Comparison of ENCODE assay signal across 8 cellular contexts in genomic region chr14:23320584-23321571, GRCh38. TPM values are rescaled to one million over a fixed set of nuclear protein-coding genes. Genes with fewer than 3 reads are reported as not detected.
DNase-seq lines count a peak whose midpoint lies in the region; ATAC-seq, FAIRE-seq and TF ChIP-seq lines count a peak whose summit lies in the region.

Gene PABPN1 (plus strand): TSS chr14:23321457. CDS start chr14:23321470, 13 bp downstream.

- CTCF ChIA-PET in AG04449 (lab: Yijun Ruan, JAX), result interaction anchor here (0.6 to 18.0 kb wide), 19 partner anchors 8 to 252 kb away, joined by 3 to 303 read pairs (median 4); partner anchors contain the start of gene CMTM5

- no peak for FAIRE-seq in bronchial epithelial cell (lab: Jason Lieb, UNC)

- H3K4me3 ChIP-seq in AG04449 (ENCODE audit: low read depth, low read length) (peak within 1 kb of the TSS; percentile 82), WI38 (ENCODE audit: low read depth, low read length) (peak within 1 kb of the TSS; percentile 74), bronchial epithelial cell (ENCODE audit: low read depth, low read length) (peak within 1 kb of the TSS; percentile 74), iPS-20b (ENCODE audit: low read length) (peak within 1 kb of the TSS; percentile 97), skin epidermis (peak within 1 kb of the TSS; percentile 67 to 98 (median 94))

- POLR2A ChIA-PET in AG04449 (lab: Yijun Ruan, JAX), result interaction anchor here (0.9 to 3.1 kb wide), 12 partner anchors 8 to 234 kb away, joined by 3 to 34 read pairs (median 8); partner anchors contain the start of genes BCL2L2, HOMEZ, PPP1R3E and SLC22A17

- ATAC-seq in GM18907 (IDR thresholded peaks at IDR 0.05; ENCODE audit: unreplicated experiment) (peak; percentile 93), HG03159 (IDR thresholded peaks at IDR 0.05; ENCODE audit: unreplicated experiment) (peak; percentile 90)

- H3K9ac ChIP-seq in iPS-20b (ENCODE audit: low read depth, low read length), result peak within 1 kb of the TSS; percentile 99

- H3K27ac ChIP-seq in iPS-20b (ENCODE audit: low read length), result peak within 1 kb of the TSS; percentile 96
- peak within 1 kb of the TSS; percentile 90 to 99 (median 98) for H3K27ac ChIP-seq in skin epidermis

- H3K4me1 ChIP-seq in iPS-20b (ENCODE audit: insufficient read depth, low read length), result peaks cover 9% of the 10 kb centered on the region; the same call in 1 of the 2 replicates

- DNase-seq in AG04449 (ENCODE audit: low read depth, low spot score) (peak; percentile 99), NCI-H2227 treated with DMSO at 0.1 percent for 48 hours (lab: John Stamatoyannopoulos, UW) (peak; percentile 99), bronchial epithelial cell (ENCODE audit: low read depth) (peak; percentile 98)

- TF ChIP-seq CTCF in AG04449 (IDR thresholded peaks at IDR 0.05; ENCODE audit: insufficient read depth, low read length, missing control alignments) (no peak), WI38 (IDR thresholded peaks at IDR 0.05; ENCODE audit: low read depth, low read length) (no peak), bronchial epithelial cell (IDR thresholded peaks at IDR 0.05; ENCODE audit: insufficient read depth, low read length, severe bottlenecking) (no peak)

- H3K36me3 ChIP-seq in bronchial epithelial cell (ENCODE audit: control insufficient read depth, insufficient read depth, low read length) (peaks cover 12% of the 10 kb centered on the region), iPS-20b (ENCODE audit: insufficient read depth, low read depth, low read length) (peaks cover 40% of the 10 kb centered on the region)

- H3K27me3 ChIP-seq in bronchial epithelial cell (ENCODE audit: control insufficient read depth, insufficient read depth, low read length) (no peaks in the 10 kb centered on the region), iPS-20b (ENCODE audit: insufficient read depth, low read length) (no peaks in the 10 kb centered on the region)

- no peaks in the 10 kb centered on the region for H3K9me3 ChIP-seq in iPS-20b (ENCODE audit: insufficient read depth, low read depth, low read length)

RNA-seq across cellular contexts. Expression of gene PABPN1, which starts in this region (rescaled TPM):
- total RNA-seq in bronchial epithelial cell, result 114 and 134 TPM in 2 replicates

Comparison
In these comparisons a context has a peak if more than half of its experiments do, and no peak if none do; other contexts are left out.
1. Peak in every context shown above with its lines: DNase-seq, ATAC-seq, H3K4me3 ChIP-seq and H3K27ac ChIP-seq.